1 cellular context compared by ENCODE assay signal in genomic region chr2:121707344-121707919, GRCh38.
TF ChIP-seq lines count a peak whose summit lies in the region.

No MANE protein-coding gene starts in this region.

TF ChIP-seq in HepG2, 621 proteins besides CTCF, POLR2A, EP300 and RAD21 (continued from another document and continues in another):
- TF ChIP-seq ZFP1 (CRISPR knock-in tag; IDR thresholded peaks at IDR 0.05) (no peak; the same call in 1 of the 2 replicates), ZNF724P (CRISPR knock-in tag; IDR thresholded peaks at IDR 0.05; ENCODE audit: borderline replicate concordance) (no peak), ZNF326 (CRISPR knock-in tag; IDR thresholded peaks at IDR 0.05; ENCODE audit: borderline replicate concordance) (no peak), RERE (CRISPR knock-in tag; IDR thresholded peaks at IDR 0.05; ENCODE audit: low read depth) (no peak), RXRB (CRISPR knock-in tag; IDR thresholded peaks at IDR 0.05; ENCODE audit: borderline replicate concordance) (peak; percentile 32; the same call in 1 of the 2 replicates), CEBPZ (IDR thresholded peaks at IDR 0.05; ENCODE audit: low read length) (no peak), TRAFD1 (CRISPR knock-in tag; IDR thresholded peaks at IDR 0.05; ENCODE audit: borderline replicate concordance) (no peak), KDM3A (CRISPR knock-in tag; IDR thresholded peaks at IDR 0.05; ENCODE audit: low read depth) (no peak), CAMTA2 (CRISPR knock-in tag; IDR thresholded peaks at IDR 0.05; ENCODE audit: borderline replicate concordance) (no peak), ZNF18 (CRISPR knock-in tag; IDR thresholded peaks at IDR 0.05; ENCODE audit: insufficient replicate concordance) (no peak), FUBP1 (CRISPR knock-in tag; IDR thresholded peaks at IDR 0.05; ENCODE audit: borderline replicate concordance) (no peak), MAFK (conservative IDR thresholded peaks at IDR 0.05 in 1 of 2, IDR thresholded peaks at IDR 0.05 in 1 of 2; ENCODE audit: low read length in 2 of 2) (no peak), JUNB (CRISPR knock-in tag; IDR thresholded peaks at IDR 0.05; ENCODE audit: borderline replicate concordance) (no peak), YY1 (IDR thresholded peaks at IDR 0.05; ENCODE audit: insufficient read depth, insufficient replicate concordance, low read depth, low read length) (no peak), FOXA1 (IDR thresholded peaks at IDR 0.05) (no peak), FOXA1 (CRISPR knock-in tag; IDR thresholded peaks at IDR 0.05) (no peak), ZNF710 (CRISPR knock-in tag; IDR thresholded peaks at IDR 0.05; ENCODE audit: borderline replicate concordance) (no peak), PAF1 (CRISPR knock-in tag; IDR thresholded peaks at IDR 0.05) (no peak), ZNF891 (CRISPR knock-in tag; IDR thresholded peaks at IDR 0.05) (no peak), ZNF142 (CRISPR knock-in tag; IDR thresholded peaks at IDR 0.05) (no peak), TFDP2 (CRISPR knock-in tag; IDR thresholded peaks at IDR 0.05) (no peak), TOE1 (CRISPR knock-in tag; IDR thresholded peaks at IDR 0.05) (no peak), THAP8 (CRISPR knock-in tag; IDR thresholded peaks at IDR 0.05; ENCODE audit: borderline replicate concordance) (no peak), TRIM22 (IDR thresholded peaks at IDR 0.05) (no peak)
